In genomic region chr12:65306603-65307501, GRCh38 we compare ENCODE assay signal across 8 cellular contexts. TPM values are rescaled to one million over a fixed set of nuclear protein-coding genes. Genes with fewer than 3 reads are reported as not detected.
DNase-seq lines count a peak whose midpoint lies in the region; ATAC-seq and TF ChIP-seq lines count a peak whose summit lies in the region.

No MANE protein-coding gene starts in this region.

- ATAC-seq in GM21381 (IDR thresholded peaks at IDR 0.05; ENCODE audit: unreplicated experiment): no peak

- peak overlapping the region; percentile 36 for H3K27ac ChIP-seq in SJCRH30
- H3K27ac ChIP-seq in prostate gland: no peak overlapping the region

- WGBS in prostate gland: 23% methylated on average over 8 of the region's 8 CpGs

- peak; percentile 81 for DNase-seq in Caki2 (ENCODE audit: low read depth)
- peak; percentile 43 for DNase-seq in HS-5 (ENCODE audit: low read depth)
- peak; percentile 86 to 92 for DNase-seq in SJCRH30
- peak; percentile 23 for DNase-seq in fibroblast of the conjunctiva (ENCODE audit: low read depth)
- no peak for DNase-seq in prostate gland (ENCODE audit: low spot score)
- DNase-seq in ureter (ENCODE audit: low spot score): no peak
- DNase-seq in stimulated activated CD4-positive, alpha-beta T cell treated with anti-CD3 and anti-CD28 coated beads, Interleukin-4, amount 100 ng/mL, for 1 hour: no peak

- H3K4me3 ChIP-seq in SJCRH30 (peak overlapping the region; percentile 14; the same call in 1 of the 2 replicates), prostate gland (no peak overlapping the region)

- H3K27me3 ChIP-seq in SJCRH30 (no peaks in the 10 kb centered on the region), prostate gland (replicated peaks; ENCODE audit: insufficient read depth) (no peaks in the 10 kb centered on the region)

- TF ChIP-seq CTCF in prostate gland (IDR thresholded peaks at IDR 0.05): peak in 3 of 4 experiments; percentile 35 to 43 (median 37)

- no peak for TF ChIP-seq POLR2A in prostate gland (IDR thresholded peaks at IDR 0.05)

- H3K36me3 ChIP-seq in SJCRH30 (no peaks in the 10 kb centered on the region; the same call in 1 of the 2 replicates), prostate gland (no peaks in the 10 kb centered on the region)

- H3K4me1 ChIP-seq in SJCRH30 (peaks cover 7% of the 10 kb centered on the region), prostate gland (replicated peaks) (no peaks in the 10 kb centered on the region)

- in situ Hi-C loops in Caki2 (cut with HindIII; ENCODE audit: low pct_unique_long_range_greater_than_20kb, low sequenced_read_pairs): loop anchor here (25.0 kb wide), 1 partner anchor 805 kb away; no protein-coding TSS in a partner anchor

- intact Hi-C loops in prostate gland (cut with DNase I): no loop called here

- H3K9me3 ChIP-seq in SJCRH30 (replicated peaks) (no peaks in the 10 kb centered on the region), prostate gland (no peaks in the 10 kb centered on the region)

RNA-seq across cellular contexts. Expression of gene MSRB3, which starts 28.4 kb away (rescaled TPM):
- 45.4 and 47.8 TPM in 2 replicates for total RNA-seq in Caki2 (2014; rRNA removed; shearing (Covaris generic); ENCODE audit: low replicate concordance)
- total RNA-seq in SJCRH30 (2014; rRNA removed; shearing (Covaris generic)): 16.5 and 19.1 TPM in 2 replicates
- total RNA-seq in prostate gland (10 to 100 TPM; 32.2 to 42.9 TPM), ureter (66.5 TPM)

Comparison
In these comparisons a context has a peak if more than half of its experiments do, and no peak if none do; other contexts are left out.
1. DNase-seq: peak in Caki2 (single experiment), HS-5 (single experiment), SJCRH30 (2 of 2) and fibroblast of the conjunctiva (single experiment); none in prostate gland (single experiment), ureter (single experiment) and stimulated activated CD4-positive, alpha-beta T cell treated with anti-CD3 and anti-CD28 coated beads, Interleukin-4, amount 100 ng/mL, for 1 hour (single experiment).